ENCODE assay signal across 18 cellular contexts in genomic region chr6:138183792-138184134, GRCh38. TPM values are rescaled to one million over a fixed set of nuclear protein-coding genes. Genes with fewer than 3 reads are reported as not detected.
A peak's percentile ranks its signal among the peaks of the same experiment; 100 is the strongest.
DNase-seq lines count a peak whose midpoint lies in the region; ATAC-seq and TF ChIP-seq lines count a peak whose summit lies in the region.
"Had no signal": no experiment of that assay in that cellular context is flagged by ENCODE, and none has a peak within 500 bp of the region (broad histone marks: within the 10 kb centered on the region; RNA-seq: fewer than 3 reads in every experiment).

No MANE protein-coding gene starts in this region.

- no peak overlapping the region for H3K14ac ChIP-seq in H9 (ENCODE audit: insufficient read depth, low read length)

- H4K20me1 ChIP-seq in H9 (ENCODE audit: control insufficient read depth, insufficient read depth, insufficient read length) = no peaks in the 10 kb centered on the region
- H4K20me1 ChIP-seq: BLaER1 had no signal

- intact Hi-C loops in CD14-positive monocyte (cut with micrococcal nuclease) = no loop called here

- no CpG with 5 or more reads among the region's 4 CpGs for WGBS in H9 (ENCODE audit: extremely low coverage, insufficient read length, low lambda C conversion rate)

- no peak overlapping the region for H4K8ac ChIP-seq in H9 (replicated peaks; ENCODE audit: insufficient read length, low read depth, low read length)

- no peak overlapping the region for H2AFZ ChIP-seq in H9 (ENCODE audit: low read length)

- peak overlapping the region; percentile 30 for H3K4me2 ChIP-seq in H9 (ENCODE audit: insufficient read depth, insufficient read length, low read length)
- H3K4me2 ChIP-seq: BLaER1 had no signal

- no peak overlapping the region; the same call in 1 of the 2 replicates for H2BK15ac ChIP-seq in H9 (ENCODE audit: low read depth, low read length)

- H3K79me1 ChIP-seq in H9 (ENCODE audit: insufficient read depth, low read depth, low read length, poor library complexity, severe bottlenecking) = no peaks in the 10 kb centered on the region

- H3K27me3 ChIP-seq in H9 (ENCODE audit: insufficient read depth, low read length) (no peaks in the 10 kb centered on the region), layer of hippocampus (ENCODE audit: control insufficient read depth, insufficient read depth, low read length) (no peaks in the 10 kb centered on the region)
- H3K27me3 ChIP-seq: BLaER1 had no signal

- H3K9me3 Mint-ChIP-seq in H9 (no peaks in the 10 kb centered on the region), CD14-positive monocyte (peaks cover 0 to 6% (median 0%) of the 10 kb centered on the region in 7 donors)

- no peak overlapping the region for H3K4ac ChIP-seq in H9 (ENCODE audit: low read depth, low read length)

- H3K4me1 Mint-ChIP-seq in H9 (peaks cover 44 to 46% of the 10 kb centered on the region in 2 experiments), CD14-positive monocyte (no peaks in the 10 kb centered on the region)

- peaks cover 0 to 14% (median 4%) of the 10 kb centered on the region in 3 experiments; a peak in 5 of 7 replicates for H3K36me3 Mint-ChIP-seq in H9 (ENCODE audit: insufficient read depth in 1 of 3, low read depth in 3 of 3)
- H3K36me3 Mint-ChIP-seq in CD14-positive monocyte = no peaks in the 10 kb centered on the region
- H3K36me3 Mint-ChIP-seq: CD8-positive, alpha-beta T cell had no signal

- no peak for ATAC-seq in HG03442 (IDR thresholded peaks at IDR 0.05; ENCODE audit: unreplicated experiment)
- no peak for ATAC-seq in HG03460 (IDR thresholded peaks at IDR 0.05; ENCODE audit: unreplicated experiment)
- ATAC-seq: CD8-positive, alpha-beta T cell; Right ventricle myocardium inferior had no signal

- H3K27me3 Mint-ChIP-seq in H9 (ENCODE audit: low read depth) = no peaks in the 10 kb centered on the region; the same call in 1 of the 2 replicates
- H3K27me3 Mint-ChIP-seq in CD14-positive monocyte (ENCODE audit: low read depth in 3 of 3) = peaks cover 3 to 9% (median 5%) of the 10 kb centered on the region in 3 donors

- no peak overlapping the region for H2AK5ac ChIP-seq in H9 (ENCODE audit: insufficient read length, low read length)

- no peak overlapping the region for H2BK20ac ChIP-seq in H9 (ENCODE audit: low read depth, low read length, poor library complexity, severe bottlenecking)

- DNase-seq in H9 = no peak
- DNase-seq in NCI-H69 (lab: John Stamatoyannopoulos, UW) = no peak
- DNase-seq in CD14-positive monocyte (ENCODE audit: low spot score) = no peak
- DNase-seq: CD8-positive, alpha-beta T cell; DND-41; GOT3; KG1; NCI-H524 treated with DMSO at 0.1 percent for 48 hours had no signal

- no peak overlapping the region for H3K23ac ChIP-seq in H9 (ENCODE audit: insufficient read length, low read depth, low read length)

- H3K27ac Mint-ChIP-seq in H9 (peak overlapping the region in 1 of 3 experiments; percentile 93; a peak in 1 of 7 replicates), CD14-positive monocyte (no peak overlapping the region)
- H3K27ac Mint-ChIP-seq: CD8-positive, alpha-beta T cell had no signal

- no peak overlapping the region for H2BK5ac ChIP-seq in H9 (ENCODE audit: insufficient read length, low read length)

- no peak overlapping the region for H2BK12ac ChIP-seq in H9 (ENCODE audit: insufficient read length, low read depth, low read length)

- no peaks in the 10 kb centered on the region for H3K79me2 ChIP-seq in H9 (ENCODE audit: insufficient read depth, low read length)

- H3K18ac ChIP-seq in H9 (ENCODE audit: insufficient read length, low read depth, low read length) = no peak overlapping the region

- peaks cover 7% of the 10 kb centered on the region for H3K4me1 ChIP-seq in H9 (ENCODE audit: insufficient read depth, low read length)
- H3K4me1 ChIP-seq: BLaER1 had no signal

- H3K56ac ChIP-seq in H9 (ENCODE audit: insufficient read length, low read depth, low read length) = no peak overlapping the region

- H4K5ac ChIP-seq in H9 (ENCODE audit: insufficient read length, low read depth, low read length) = no peak overlapping the region

- no peak overlapping the region for H3T11ph ChIP-seq in H9 (ENCODE audit: low read length)

- no peaks in the 10 kb centered on the region for H3K23me2 ChIP-seq in H9 (ENCODE audit: insufficient read length, low read depth, low read length, poor library complexity, severe bottlenecking)

- H3K4me3 Mint-ChIP-seq in H9 (no peak overlapping the region), CD14-positive monocyte (no peak overlapping the region)
- H3K4me3 Mint-ChIP-seq: CD8-positive, alpha-beta T cell had no signal

- no peak overlapping the region for H3K9ac ChIP-seq in H9 (ENCODE audit: extremely low read depth, insufficient read length, low read length)
- H3K9ac ChIP-seq: BLaER1 had no signal

- H3K9me3 ChIP-seq in H9 (ENCODE audit: control insufficient read depth, low read depth, low read length) = no peaks in the 10 kb centered on the region
- H3K9me3 ChIP-seq: BLaER1 had no signal

- no peak for TF ChIP-seq CTCF in H9 (conservative IDR thresholded peaks at IDR 0.05)
- no peak for TF ChIP-seq CTCF in CD14-positive monocyte (IDR thresholded peaks at IDR 0.05)

- no peak overlapping the region for H4K91ac ChIP-seq in H9 (ENCODE audit: insufficient read length, low read depth, low read length)

- no peak overlapping the region for H2BK120ac ChIP-seq in H9 (ENCODE audit: low read depth, low read length, poor library complexity, severe bottlenecking)

- H3K27ac ChIP-seq in H9 (ENCODE audit: insufficient read length, low read depth, low read length) (peak overlapping the region; percentile 59), angular gyrus (ENCODE audit: low read depth, low read length) (peak overlapping the region; percentile 93), layer of hippocampus (ENCODE audit: low read depth, low read length) (peak overlapping the region; percentile 82)
- H3K27ac ChIP-seq: BLaER1, HL-60 had no signal

RNA-seq across cellular contexts. Expression of gene ARFGEF3, which starts 22.0 kb away (rescaled TPM):
- 12.5 and 13.7 TPM in 2 replicates for total RNA-seq in H9 (2021)
- not detected for polyA plus RNA-seq in CD14-positive monocyte
- total RNA-seq: CD8-positive, alpha-beta T cell had no signal

RNA-seq across cellular contexts. Expression of gene PBOV1, which starts 34.5 kb away (rescaled TPM):
- not detected in 2 replicates for total RNA-seq in H9 (2021)
- not detected for polyA plus RNA-seq in CD14-positive monocyte
- total RNA-seq: CD8-positive, alpha-beta T cell; HT-29; Right ventricle myocardium inferior; SK-MEL-5; T-helper 1 cell treated with Interleukin-12 subunit alpha and Interleukin-12 subunit beta and Interleukin-4 antibody, amounts not matched to agents 30 ng/mL and 1 ng/mL, for 36 hours had no signal
